ENCODE assay signal across 1 cellular context in genomic region chr17:15083225-15083624, GRCh38.
TF ChIP-seq lines count a peak whose summit lies in the region.

No MANE protein-coding gene starts in this region.

TF ChIP-seq in H1, 55 proteins besides CTCF, POLR2A, EP300 and RAD21 (continued from another document):
- no peak for TF ChIP-seq E2F6 (IDR thresholded peaks at IDR 0.05)
TF ChIP-seq in H1: peak in this region for 0.
